13 cellular contexts compared by ENCODE assay signal in genomic region chr6:40276176-40276575, GRCh38.
"Had no signal": no experiment of that assay in that cellular context is flagged by ENCODE, and none has a peak within 500 bp of the region (broad histone marks: within the 10 kb centered on the region; RNA-seq: fewer than 3 reads in every experiment).

No MANE protein-coding gene starts in this region.

- DNase-seq: activated CD4-positive, alpha-beta T cell treated with anti-CD3 and anti-CD28 coated beads, Interleukin-2, amount 50 U/mL, for 1 hour; activated naive CD4-positive, alpha-beta T cell treated with anti-CD3 and anti-CD28 coated beads, Interleukin-2, amount 10 ng/mL, durations not matched to agents 7 days and 5 days; adrenal gland; cortex of kidney; effector memory CD8-positive, alpha-beta T cell; hypothalamus; left colon; mammary epithelial cell; natural killer cell; stimulated activated CD4-positive, alpha-beta T cell treated with anti-CD3 and anti-CD28 coated beads, Interleukin-15, amount 100 ng/mL, for 24 hours; stimulated activated CD4-positive, alpha-beta T cell treated with anti-CD3 and anti-CD28 coated beads, Interleukin-4, amount 100 ng/mL, for 24 hours; T-helper 2 cell had no signal

- H3K27me3 ChIP-seq: adrenal gland had no signal

- H3K36me3 ChIP-seq: adrenal gland, thoracic aorta had no signal

- H3K4me3 ChIP-seq: adrenal gland, thoracic aorta had no signal
